Comparison of ENCODE assay signal across 1 cellular context in the genomic region with DNA sequence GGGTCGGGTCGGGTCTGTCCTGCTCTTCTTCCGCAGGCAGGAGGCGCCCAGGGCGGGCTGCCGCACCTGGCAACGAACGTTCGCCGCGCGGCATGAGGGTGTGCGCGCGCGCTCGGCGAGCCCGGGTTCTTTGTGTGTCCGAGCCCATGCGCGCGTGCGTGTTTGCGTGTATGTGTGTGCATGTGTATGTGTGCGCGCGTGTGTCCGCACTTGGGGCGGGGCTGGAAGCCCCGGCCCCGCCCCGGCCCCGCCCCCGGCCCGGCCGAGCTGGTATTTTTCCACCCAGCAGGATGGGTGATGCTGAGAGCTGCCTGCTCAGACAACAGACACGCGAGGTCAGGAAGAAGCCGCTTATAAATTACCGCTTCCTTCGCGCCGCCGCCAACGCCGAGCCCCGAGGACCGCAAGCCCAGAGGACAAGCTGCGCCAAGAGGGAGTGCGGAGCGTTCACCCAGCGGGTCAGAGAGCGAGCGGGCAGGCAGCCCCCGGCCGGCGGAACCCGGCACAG.
TF ChIP-seq lines count a peak whose summit lies in the region.

Gene SLC6A6, plus strand, starts transcription at position 303 of the 508 bp plus-strand sequence. CDS start 41,029 bp downstream, outside the sequence.

TF ChIP-seq in H1, 55 proteins besides CTCF, POLR2A, EP300 and RAD21 (continued from another document):
- TF ChIP-seq CREB1 (IDR thresholded peaks at IDR 0.05): peak; percentile 73
- TF ChIP-seq, protein P1, sequence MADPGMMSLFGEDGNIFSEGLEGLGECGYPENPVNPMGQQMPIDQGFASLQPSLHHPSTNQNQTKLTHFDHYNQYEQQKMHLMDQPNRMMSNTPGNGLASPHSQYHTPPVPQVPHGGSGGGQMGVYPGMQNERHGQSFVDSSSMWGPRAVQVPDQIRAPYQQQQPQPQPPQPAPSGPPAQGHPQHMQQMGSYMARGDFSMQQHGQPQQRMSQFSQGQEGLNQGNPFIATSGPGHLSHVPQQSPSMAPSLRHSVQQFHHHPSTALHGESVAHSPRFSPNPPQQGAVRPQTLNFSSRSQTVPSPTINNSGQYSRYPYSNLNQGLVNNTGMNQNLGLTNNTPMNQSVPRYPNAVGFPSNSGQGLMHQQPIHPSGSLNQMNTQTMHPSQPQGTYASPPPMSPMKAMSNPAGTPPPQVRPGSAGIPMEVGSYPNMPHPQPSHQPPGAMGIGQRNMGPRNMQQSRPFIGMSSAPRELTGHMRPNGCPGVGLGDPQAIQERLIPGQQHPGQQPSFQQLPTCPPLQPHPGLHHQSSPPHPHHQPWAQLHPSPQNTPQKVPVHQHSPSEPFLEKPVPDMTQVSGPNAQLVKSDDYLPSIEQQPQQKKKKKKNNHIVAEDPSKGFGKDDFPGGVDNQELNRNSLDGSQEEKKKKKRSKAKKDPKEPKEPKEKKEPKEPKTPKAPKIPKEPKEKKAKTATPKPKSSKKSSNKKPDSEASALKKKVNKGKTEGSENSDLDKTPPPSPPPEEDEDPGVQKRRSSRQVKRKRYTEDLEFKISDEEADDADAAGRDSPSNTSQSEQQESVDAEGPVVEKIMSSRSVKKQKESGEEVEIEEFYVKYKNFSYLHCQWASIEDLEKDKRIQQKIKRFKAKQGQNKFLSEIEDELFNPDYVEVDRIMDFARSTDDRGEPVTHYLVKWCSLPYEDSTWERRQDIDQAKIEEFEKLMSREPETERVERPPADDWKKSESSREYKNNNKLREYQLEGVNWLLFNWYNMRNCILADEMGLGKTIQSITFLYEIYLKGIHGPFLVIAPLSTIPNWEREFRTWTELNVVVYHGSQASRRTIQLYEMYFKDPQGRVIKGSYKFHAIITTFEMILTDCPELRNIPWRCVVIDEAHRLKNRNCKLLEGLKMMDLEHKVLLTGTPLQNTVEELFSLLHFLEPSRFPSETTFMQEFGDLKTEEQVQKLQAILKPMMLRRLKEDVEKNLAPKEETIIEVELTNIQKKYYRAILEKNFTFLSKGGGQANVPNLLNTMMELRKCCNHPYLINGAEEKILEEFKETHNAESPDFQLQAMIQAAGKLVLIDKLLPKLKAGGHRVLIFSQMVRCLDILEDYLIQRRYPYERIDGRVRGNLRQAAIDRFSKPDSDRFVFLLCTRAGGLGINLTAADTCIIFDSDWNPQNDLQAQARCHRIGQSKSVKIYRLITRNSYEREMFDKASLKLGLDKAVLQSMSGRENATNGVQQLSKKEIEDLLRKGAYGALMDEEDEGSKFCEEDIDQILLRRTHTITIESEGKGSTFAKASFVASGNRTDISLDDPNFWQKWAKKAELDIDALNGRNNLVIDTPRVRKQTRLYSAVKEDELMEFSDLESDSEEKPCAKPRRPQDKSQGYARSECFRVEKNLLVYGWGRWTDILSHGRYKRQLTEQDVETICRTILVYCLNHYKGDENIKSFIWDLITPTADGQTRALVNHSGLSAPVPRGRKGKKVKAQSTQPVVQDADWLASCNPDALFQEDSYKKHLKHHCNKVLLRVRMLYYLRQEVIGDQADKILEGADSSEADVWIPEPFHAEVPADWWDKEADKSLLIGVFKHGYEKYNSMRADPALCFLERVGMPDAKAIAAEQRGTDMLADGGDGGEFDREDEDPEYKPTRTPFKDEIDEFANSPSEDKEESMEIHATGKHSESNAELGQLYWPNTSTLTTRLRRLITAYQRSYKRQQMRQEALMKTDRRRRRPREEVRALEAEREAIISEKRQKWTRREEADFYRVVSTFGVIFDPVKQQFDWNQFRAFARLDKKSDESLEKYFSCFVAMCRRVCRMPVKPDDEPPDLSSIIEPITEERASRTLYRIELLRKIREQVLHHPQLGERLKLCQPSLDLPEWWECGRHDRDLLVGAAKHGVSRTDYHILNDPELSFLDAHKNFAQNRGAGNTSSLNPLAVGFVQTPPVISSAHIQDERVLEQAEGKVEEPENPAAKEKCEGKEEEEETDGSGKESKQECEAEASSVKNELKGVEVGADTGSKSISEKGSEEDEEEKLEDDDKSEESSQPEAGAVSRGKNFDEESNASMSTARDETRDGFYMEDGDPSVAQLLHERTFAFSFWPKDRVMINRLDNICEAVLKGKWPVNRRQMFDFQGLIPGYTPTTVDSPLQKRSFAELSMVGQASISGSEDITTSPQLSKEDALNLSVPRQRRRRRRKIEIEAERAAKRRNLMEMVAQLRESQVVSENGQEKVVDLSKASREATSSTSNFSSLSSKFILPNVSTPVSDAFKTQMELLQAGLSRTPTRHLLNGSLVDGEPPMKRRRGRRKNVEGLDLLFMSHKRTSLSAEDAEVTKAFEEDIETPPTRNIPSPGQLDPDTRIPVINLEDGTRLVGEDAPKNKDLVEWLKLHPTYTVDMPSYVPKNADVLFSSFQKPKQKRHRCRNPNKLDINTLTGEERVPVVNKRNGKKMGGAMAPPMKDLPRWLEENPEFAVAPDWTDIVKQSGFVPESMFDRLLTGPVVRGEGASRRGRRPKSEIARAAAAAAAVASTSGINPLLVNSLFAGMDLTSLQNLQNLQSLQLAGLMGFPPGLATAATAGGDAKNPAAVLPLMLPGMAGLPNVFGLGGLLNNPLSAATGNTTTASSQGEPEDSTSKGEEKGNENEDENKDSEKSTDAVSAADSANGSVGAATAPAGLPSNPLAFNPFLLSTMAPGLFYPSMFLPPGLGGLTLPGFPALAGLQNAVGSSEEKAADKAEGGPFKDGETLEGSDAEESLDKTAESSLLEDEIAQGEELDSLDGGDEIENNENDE (IDR thresholded peaks at IDR 0.05; ENCODE audit: insufficient replicate concordance, low read length): no peak
- no peak for TF ChIP-seq CTBP2 (IDR thresholded peaks at IDR 0.05; ENCODE audit: borderline replicate concordance, insufficient read depth, insufficient read length, low read length)
- TF ChIP-seq FOSL1 (IDR thresholded peaks at IDR 0.05; ENCODE audit: insufficient read depth, low read depth, low read length): 0 out of 2 replicates have a peak, but pooled peaks have one; percentile 40
- no peak for TF ChIP-seq CBX5 (IDR thresholded peaks at IDR 0.05; ENCODE audit: low read depth, low read length)
- TF ChIP-seq POLR2AphosphoS5 (IDR thresholded peaks at IDR 0.05; ENCODE audit: low read depth, low read length): peak; percentile 57
- no peak for TF ChIP-seq MAFK (IDR thresholded peaks at IDR 0.05; ENCODE audit: low read depth, low read length)
- TF ChIP-seq ASH2L (IDR thresholded peaks at IDR 0.05; ENCODE audit: low read length): no peak
- TF ChIP-seq SAP30 (IDR thresholded peaks at IDR 0.05; ENCODE audit: insufficient read depth, insufficient replicate concordance, low read length): no peak
- no peak for TF ChIP-seq ATF2 (IDR thresholded peaks at IDR 0.05; ENCODE audit: low read length)
- peak; percentile 66 to 97; a peak in 3 of 4 replicates for TF ChIP-seq HDAC2 (IDR thresholded peaks at IDR 0.05; ENCODE audit: borderline replicate concordance in 1 of 2, low read depth in 2 of 2, low read length in 2 of 2)
- no peak for TF ChIP-seq CEBPB (IDR thresholded peaks at IDR 0.05; ENCODE audit: low read depth, low read length)
- TF ChIP-seq, protein P2, sequence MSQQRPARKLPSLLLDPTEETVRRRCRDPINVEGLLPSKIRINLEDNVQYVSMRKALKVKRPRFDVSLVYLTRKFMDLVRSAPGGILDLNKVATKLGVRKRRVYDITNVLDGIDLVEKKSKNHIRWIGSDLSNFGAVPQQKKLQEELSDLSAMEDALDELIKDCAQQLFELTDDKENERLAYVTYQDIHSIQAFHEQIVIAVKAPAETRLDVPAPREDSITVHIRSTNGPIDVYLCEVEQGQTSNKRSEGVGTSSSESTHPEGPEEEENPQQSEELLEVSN (IDR thresholded peaks at IDR 0.05): peak; percentile 50; the same call in 1 of the 2 replicates
- no peak for TF ChIP-seq SIRT6 (IDR thresholded peaks at IDR 0.05; ENCODE audit: low read length)
- TF ChIP-seq JUN (IDR thresholded peaks at IDR 0.05; ENCODE audit: low read depth, low read length): no peak
- no peak for TF ChIP-seq KDM1A (IDR thresholded peaks at IDR 0.05; ENCODE audit: borderline replicate concordance, low read length)
- no peak for TF ChIP-seq POU5F1 (IDR thresholded peaks at IDR 0.05; ENCODE audit: low read depth, low read length)
- TF ChIP-seq RBBP5 (IDR thresholded peaks at IDR 0.05; ENCODE audit: borderline replicate concordance, low read depth, low read length): no peak
- TF ChIP-seq SP2 (IDR thresholded peaks at IDR 0.05; ENCODE audit: low read length): no peak
- no peak for TF ChIP-seq GABPA (IDR thresholded peaks at IDR 0.05; ENCODE audit: borderline replicate concordance, insufficient read depth, low read length)
- TF ChIP-seq ATF3 (IDR thresholded peaks at IDR 0.05; ENCODE audit: insufficient read depth, low read depth, low read length): no peak
- TF ChIP-seq HDAC6 (IDR thresholded peaks at IDR 0.05; ENCODE audit: low read depth, low read length): no peak
- no peak for TF ChIP-seq RNF2 (IDR thresholded peaks at IDR 0.05; ENCODE audit: borderline replicate concordance, low read depth, low read length, missing control alignments, poor library complexity, severe bottlenecking)
- peak; percentile 79 for TF ChIP-seq PHF8 (conservative IDR thresholded peaks at IDR 0.05; ENCODE audit: low read depth, low read length)
- TF ChIP-seq SP1 (IDR thresholded peaks at IDR 0.05; ENCODE audit: low read depth, low read length): peak; percentile 65
- TF ChIP-seq TEAD4 (IDR thresholded peaks at IDR 0.05; ENCODE audit: low read depth, low read length): no peak; the same call in 1 of the 2 replicates
- TF ChIP-seq SIN3A (conservative IDR thresholded peaks at IDR 0.05 in 1 of 2, IDR thresholded peaks at IDR 0.05 in 1 of 2; ENCODE audit: low read depth in 1 of 2, low read length in 2 of 2): no peak
- TF ChIP-seq SRF (IDR thresholded peaks at IDR 0.05; ENCODE audit: low read depth, low read length): no peak
- TF ChIP-seq, protein P3, sequence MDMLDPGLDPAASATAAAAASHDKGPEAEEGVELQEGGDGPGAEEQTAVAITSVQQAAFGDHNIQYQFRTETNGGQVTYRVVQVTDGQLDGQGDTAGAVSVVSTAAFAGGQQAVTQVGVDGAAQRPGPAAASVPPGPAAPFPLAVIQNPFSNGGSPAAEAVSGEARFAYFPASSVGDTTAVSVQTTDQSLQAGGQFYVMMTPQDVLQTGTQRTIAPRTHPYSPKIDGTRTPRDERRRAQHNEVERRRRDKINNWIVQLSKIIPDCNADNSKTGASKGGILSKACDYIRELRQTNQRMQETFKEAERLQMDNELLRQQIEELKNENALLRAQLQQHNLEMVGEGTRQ (IDR thresholded peaks at IDR 0.05; ENCODE audit: low read length): no peak
- peak; percentile 89; the same call in 1 of the 2 replicates for TF ChIP-seq TCF12 (IDR thresholded peaks at IDR 0.05; ENCODE audit: low read depth, low read length)
- TF ChIP-seq SP4 (IDR thresholded peaks at IDR 0.05; ENCODE audit: low read length): no peak
- TF ChIP-seq KDM4A (IDR thresholded peaks at IDR 0.05; ENCODE audit: low read depth, low read length, severe bottlenecking): no peak
- TF ChIP-seq JUND (IDR thresholded peaks at IDR 0.05; ENCODE audit: low read length): no peak
- TF ChIP-seq BCL11A (IDR thresholded peaks at IDR 0.05; ENCODE audit: low read depth in 2 of 2, low read length in 2 of 2): no peak
- peak; percentile 39 for TF ChIP-seq TAF7 (optimal IDR thresholded peaks at IDR 0.05; ENCODE audit: borderline replicate concordance, low read depth, low read length)
- TF ChIP-seq BRCA1 (IDR thresholded peaks at IDR 0.05; ENCODE audit: low read depth, low read length): no peak
- peak; percentile 71 for TF ChIP-seq TBP (IDR thresholded peaks at IDR 0.05; ENCODE audit: low read depth, low read length)
- TF ChIP-seq RXRA (IDR thresholded peaks at IDR 0.05; ENCODE audit: insufficient read depth, low read depth, low read length): no peak
- no peak for TF ChIP-seq ZNF274 (IDR thresholded peaks at IDR 0.05; ENCODE audit: borderline replicate concordance, extremely low read depth, low read length)
- no peak for TF ChIP-seq KDM5A (IDR thresholded peaks at IDR 0.05; ENCODE audit: low read length)
- no peak for TF ChIP-seq NANOG (IDR thresholded peaks at IDR 0.05; ENCODE audit: insufficient read depth, low read depth, low read length, poor library complexity, severe bottlenecking)
- TF ChIP-seq SIX5 (IDR thresholded peaks at IDR 0.05; ENCODE audit: low read depth, low read length): no peak
- TF ChIP-seq CBX8 (IDR thresholded peaks at IDR 0.05; ENCODE audit: borderline replicate concordance, low read depth, low read length): no peak
- no peak for TF ChIP-seq NRF1 (IDR thresholded peaks at IDR 0.05; ENCODE audit: low read depth, low read length)
- no peak for TF ChIP-seq EGR1 (IDR thresholded peaks at IDR 0.05; ENCODE audit: borderline replicate concordance, low read depth, low read length)
- peak; percentile 93 for TF ChIP-seq MAX (IDR thresholded peaks at IDR 0.05)
- TF ChIP-seq EZH2 (IDR thresholded peaks at IDR 0.05; ENCODE audit: low read depth, low read length, severe bottlenecking): no peak
- no peak for TF ChIP-seq CHD1 (IDR thresholded peaks at IDR 0.05; ENCODE audit: low read depth, low read length)
- TF ChIP-seq CHD2 (IDR thresholded peaks at IDR 0.05; ENCODE audit: low read length): peak; percentile 24; the same call in 1 of the 2 replicates
- TF ChIP-seq GTF2F1 (IDR thresholded peaks at IDR 0.05; ENCODE audit: borderline replicate concordance, low read depth, low read length): no peak
- peak; percentile 82; the same call in 1 of the 2 replicates for TF ChIP-seq TAF1 (IDR thresholded peaks at IDR 0.05; ENCODE audit: low read depth, low read length)
